ENCODE assay signal across 8 cellular contexts in genomic region chr14:92794547-92794941, GRCh38. TPM values are rescaled to one million over a fixed set of nuclear protein-coding genes. Genes with fewer than 3 reads are reported as not detected.
A peak's percentile ranks its signal among the peaks of the same experiment; 100 is the strongest.
DNase-seq lines count a peak whose midpoint lies in the region; ATAC-seq lines count a peak whose summit lies in the region.

No MANE protein-coding gene starts in this region.

- peak overlapping the region; percentile 96 for H3K9ac ChIP-seq in mucosa of stomach (ENCODE audit: low read length)

- DNase-seq in activated T-cell treated with anti-CD3 and anti-CD28 coated beads, Interleukin-2, amount 50 U/mL, for 24 hours = no peak
- DNase-seq in activated T-cell treated with anti-CD3 and anti-CD28 coated beads, Interleukin-2, amount 50 U/mL, for 1 hour = no peak
- DNase-seq in RPMI7951 (ENCODE audit: low read depth) = peak; percentile 15
- DNase-seq in NCI-H2196 treated with DMSO at 0.1 percent for 48 hours (lab: John Stamatoyannopoulos, UW; ENCODE audit: unreplicated experiment) = no peak

- ATAC-seq in HG03460 (IDR thresholded peaks at IDR 0.05; ENCODE audit: unreplicated experiment) (no peak), GM19467 (IDR thresholded peaks at IDR 0.05; ENCODE audit: unreplicated experiment) (no peak)

- peak overlapping the region; percentile 90 for H3K4me3 ChIP-seq in ectodermal cell (ENCODE audit: insufficient read depth, low read depth, low read length)
- H3K4me3 ChIP-seq in mucosa of stomach (ENCODE audit: low read length) = peak overlapping the region; percentile 84

- WGBS in ectodermal cell, 2 experiments = 0 to 1% methylated on average over 20 of the region's 20 CpGs

- no peaks in the 10 kb centered on the region for H3K27me3 ChIP-seq in ectodermal cell (ENCODE audit: control insufficient read depth, insufficient read depth, low read length, poor library complexity, severe bottlenecking)
- H3K27me3 ChIP-seq in mucosa of stomach (ENCODE audit: control insufficient read depth, insufficient read depth, low read length) = no peaks in the 10 kb centered on the region

- peaks cover 10% of the 10 kb centered on the region for H3K36me3 ChIP-seq in ectodermal cell (ENCODE audit: control insufficient read depth, insufficient read depth, low read length)
- no peaks in the 10 kb centered on the region for H3K36me3 ChIP-seq in mucosa of stomach (ENCODE audit: control insufficient read depth, insufficient read depth, low read length)

- peak overlapping the region; percentile 95 for H3K27ac Mint-ChIP-seq in activated T-cell treated with anti-CD3 and anti-CD28 coated beads, Interleukin-2, amount 50 U/mL, for 24 hours

- H3K27me3 Mint-ChIP-seq in activated T-cell treated with anti-CD3 and anti-CD28 coated beads, Interleukin-2, amount 50 U/mL, for 24 hours = no peaks in the 10 kb centered on the region

- peak overlapping the region; percentile 96 for H3K4me3 Mint-ChIP-seq in activated T-cell treated with anti-CD3 and anti-CD28 coated beads, Interleukin-2, amount 50 U/mL, for 24 hours

- no peaks in the 10 kb centered on the region for H3K9me3 ChIP-seq in ectodermal cell (ENCODE audit: control insufficient read depth, low read length)
- H3K9me3 ChIP-seq in mucosa of stomach (ENCODE audit: control insufficient read depth, low read length) = no peaks in the 10 kb centered on the region

- H3K27ac ChIP-seq in ectodermal cell (ENCODE audit: insufficient read depth, low read depth, low read length, poor library complexity, severe bottlenecking) = no peak overlapping the region

- H3K36me3 Mint-ChIP-seq in activated T-cell treated with anti-CD3 and anti-CD28 coated beads, Interleukin-2, amount 50 U/mL, for 24 hours (ENCODE audit: low read depth) = peaks cover 30% of the 10 kb centered on the region

- H3K4me1 Mint-ChIP-seq in activated T-cell treated with anti-CD3 and anti-CD28 coated beads, Interleukin-2, amount 50 U/mL, for 24 hours (ENCODE audit: low read depth) = peaks cover 40% of the 10 kb centered on the region

- H3K4me1 ChIP-seq in ectodermal cell (ENCODE audit: control insufficient read depth, insufficient read depth, low read length) (no peaks in the 10 kb centered on the region), mucosa of stomach (ENCODE audit: control insufficient read depth, insufficient read depth, low read length) (peaks cover 8% of the 10 kb centered on the region)

- peaks cover 23% of the 10 kb centered on the region for H3K9me3 Mint-ChIP-seq in activated T-cell treated with anti-CD3 and anti-CD28 coated beads, Interleukin-2, amount 50 U/mL, for 24 hours

RNA-seq across cellular contexts. Expression of gene GOLGA5, which starts 0.4 kb away (rescaled TPM):
- total RNA-seq in RPMI7951 (2014; rRNA removed; shearing (Covaris generic)) = 28.7 and 37.2 TPM in 2 replicates
- polyA plus RNA-seq in ectodermal cell (2013, experiment 1 of 4) = 27.3 TPM
- polyA plus RNA-seq in ectodermal cell (2013, experiment 2 of 4) = 27.2 TPM
- polyA plus RNA-seq in ectodermal cell (2013, experiment 3 of 4) = 26.1 TPM
- 27.5 TPM for polyA plus RNA-seq in ectodermal cell (2013, experiment 4 of 4)

RNA-seq across cellular contexts. Expression of gene LGMN, which starts 46.1 kb away (rescaled TPM):
- 35.9 and 40.3 TPM in 2 replicates for total RNA-seq in RPMI7951 (2014; rRNA removed; shearing (Covaris generic))
- polyA plus RNA-seq in ectodermal cell (2013, experiment 1 of 4) = 75.7 TPM
- 84.9 TPM for polyA plus RNA-seq in ectodermal cell (2013, experiment 2 of 4)
- polyA plus RNA-seq in ectodermal cell (2013, experiment 3 of 4) = 83.3 TPM
- 96.3 TPM for polyA plus RNA-seq in ectodermal cell (2013, experiment 4 of 4)
